Comparison of ENCODE assay signal across 2 cellular contexts in the genomic region with DNA sequence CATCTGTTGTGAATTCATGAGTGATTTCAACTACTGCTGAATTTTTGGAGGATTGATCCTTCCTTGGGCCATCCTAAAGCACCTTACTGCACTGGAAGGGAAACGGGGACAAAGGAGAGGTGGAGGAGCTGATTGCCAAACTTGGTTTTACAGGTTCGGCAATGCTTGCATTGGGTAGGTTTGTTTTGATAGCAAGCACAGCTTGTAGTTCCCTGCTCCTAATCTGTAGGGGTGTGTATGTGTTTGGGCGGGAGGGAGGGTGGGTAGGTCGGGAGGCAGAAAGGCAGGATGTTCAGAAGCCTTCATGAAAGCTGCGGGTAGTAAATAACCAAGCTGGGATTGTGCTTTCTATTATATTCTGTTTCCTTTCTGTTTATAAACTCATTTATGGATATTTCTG.
TF ChIP-seq lines count a peak whose summit lies in the region.

No MANE protein-coding gene starts in this region.

TF ChIP-seq in WTC11, 78 proteins besides CTCF, POLR2A, EP300 and RAD21 (continued from another document):
- TF ChIP-seq, protein P1, sequence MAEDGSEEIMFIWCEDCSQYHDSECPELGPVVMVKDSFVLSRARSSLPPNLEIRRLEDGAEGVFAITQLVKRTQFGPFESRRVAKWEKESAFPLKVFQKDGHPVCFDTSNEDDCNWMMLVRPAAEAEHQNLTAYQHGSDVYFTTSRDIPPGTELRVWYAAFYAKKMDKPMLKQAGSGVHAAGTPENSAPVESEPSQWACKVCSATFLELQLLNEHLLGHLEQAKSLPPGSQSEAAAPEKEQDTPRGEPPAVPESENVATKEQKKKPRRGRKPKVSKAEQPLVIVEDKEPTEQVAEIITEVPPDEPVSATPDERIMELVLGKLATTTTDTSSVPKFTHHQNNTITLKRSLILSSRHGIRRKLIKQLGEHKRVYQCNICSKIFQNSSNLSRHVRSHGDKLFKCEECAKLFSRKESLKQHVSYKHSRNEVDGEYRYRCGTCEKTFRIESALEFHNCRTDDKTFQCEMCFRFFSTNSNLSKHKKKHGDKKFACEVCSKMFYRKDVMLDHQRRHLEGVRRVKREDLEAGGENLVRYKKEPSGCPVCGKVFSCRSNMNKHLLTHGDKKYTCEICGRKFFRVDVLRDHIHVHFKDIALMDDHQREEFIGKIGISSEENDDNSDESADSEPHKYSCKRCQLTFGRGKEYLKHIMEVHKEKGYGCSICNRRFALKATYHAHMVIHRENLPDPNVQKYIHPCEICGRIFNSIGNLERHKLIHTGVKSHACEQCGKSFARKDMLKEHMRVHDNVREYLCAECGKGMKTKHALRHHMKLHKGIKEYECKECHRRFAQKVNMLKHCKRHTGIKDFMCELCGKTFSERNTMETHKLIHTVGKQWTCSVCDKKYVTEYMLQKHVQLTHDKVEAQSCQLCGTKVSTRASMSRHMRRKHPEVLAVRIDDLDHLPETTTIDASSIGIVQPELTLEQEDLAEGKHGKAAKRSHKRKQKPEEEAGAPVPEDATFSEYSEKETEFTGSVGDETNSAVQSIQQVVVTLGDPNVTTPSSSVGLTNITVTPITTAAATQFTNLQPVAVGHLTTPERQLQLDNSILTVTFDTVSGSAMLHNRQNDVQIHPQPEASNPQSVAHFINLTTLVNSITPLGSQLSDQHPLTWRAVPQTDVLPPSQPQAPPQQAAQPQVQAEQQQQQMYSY (CRISPR knock-in tag; IDR thresholded peaks at IDR 0.05): no peak

TF ChIP-seq in SK-N-SH treated with all-trans-retinoic acid at 6 μM for 48 hours, 23 proteins besides CTCF, POLR2A, EP300 and RAD21 (continued from another document):
- TF ChIP-seq, protein P2, sequence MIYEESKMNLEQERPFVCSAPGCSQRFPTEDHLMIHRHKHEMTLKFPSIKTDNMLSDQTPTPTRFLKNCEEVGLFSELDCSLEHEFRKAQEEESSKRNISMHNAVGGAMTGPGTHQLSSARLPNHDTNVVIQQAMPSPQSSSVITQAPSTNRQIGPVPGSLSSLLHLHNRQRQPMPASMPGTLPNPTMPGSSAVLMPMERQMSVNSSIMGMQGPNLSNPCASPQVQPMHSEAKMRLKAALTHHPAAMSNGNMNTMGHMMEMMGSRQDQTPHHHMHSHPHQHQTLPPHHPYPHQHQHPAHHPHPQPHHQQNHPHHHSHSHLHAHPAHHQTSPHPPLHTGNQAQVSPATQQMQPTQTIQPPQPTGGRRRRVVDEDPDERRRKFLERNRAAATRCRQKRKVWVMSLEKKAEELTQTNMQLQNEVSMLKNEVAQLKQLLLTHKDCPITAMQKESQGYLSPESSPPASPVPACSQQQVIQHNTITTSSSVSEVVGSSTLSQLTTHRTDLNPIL (CRISPR knock-in tag; IDR thresholded peaks at IDR 0.05; ENCODE audit: low read depth): no peak
- TF ChIP-seq, protein P3, sequence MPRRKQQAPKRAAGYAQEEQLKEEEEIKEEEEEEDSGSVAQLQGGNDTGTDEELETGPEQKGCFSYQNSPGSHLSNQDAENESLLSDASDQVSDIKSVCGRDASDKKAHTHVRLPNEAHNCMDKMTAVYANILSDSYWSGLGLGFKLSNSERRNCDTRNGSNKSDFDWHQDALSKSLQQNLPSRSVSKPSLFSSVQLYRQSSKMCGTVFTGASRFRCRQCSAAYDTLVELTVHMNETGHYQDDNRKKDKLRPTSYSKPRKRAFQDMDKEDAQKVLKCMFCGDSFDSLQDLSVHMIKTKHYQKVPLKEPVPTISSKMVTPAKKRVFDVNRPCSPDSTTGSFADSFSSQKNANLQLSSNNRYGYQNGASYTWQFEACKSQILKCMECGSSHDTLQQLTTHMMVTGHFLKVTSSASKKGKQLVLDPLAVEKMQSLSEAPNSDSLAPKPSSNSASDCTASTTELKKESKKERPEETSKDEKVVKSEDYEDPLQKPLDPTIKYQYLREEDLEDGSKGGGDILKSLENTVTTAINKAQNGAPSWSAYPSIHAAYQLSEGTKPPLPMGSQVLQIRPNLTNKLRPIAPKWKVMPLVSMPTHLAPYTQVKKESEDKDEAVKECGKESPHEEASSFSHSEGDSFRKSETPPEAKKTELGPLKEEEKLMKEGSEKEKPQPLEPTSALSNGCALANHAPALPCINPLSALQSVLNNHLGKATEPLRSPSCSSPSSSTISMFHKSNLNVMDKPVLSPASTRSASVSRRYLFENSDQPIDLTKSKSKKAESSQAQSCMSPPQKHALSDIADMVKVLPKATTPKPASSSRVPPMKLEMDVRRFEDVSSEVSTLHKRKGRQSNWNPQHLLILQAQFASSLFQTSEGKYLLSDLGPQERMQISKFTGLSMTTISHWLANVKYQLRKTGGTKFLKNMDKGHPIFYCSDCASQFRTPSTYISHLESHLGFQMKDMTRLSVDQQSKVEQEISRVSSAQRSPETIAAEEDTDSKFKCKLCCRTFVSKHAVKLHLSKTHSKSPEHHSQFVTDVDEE (CRISPR knock-in tag; IDR thresholded peaks at IDR 0.05): no peak
- TF ChIP-seq CSDC2 (CRISPR knock-in tag; IDR thresholded peaks at IDR 0.05) (no peak), TOX (CRISPR knock-in tag; IDR thresholded peaks at IDR 0.05; ENCODE audit: borderline replicate concordance) (no peak), PPARA (CRISPR knock-in tag; IDR thresholded peaks at IDR 0.05; ENCODE audit: borderline replicate concordance) (no peak), ZFP3 (CRISPR knock-in tag; IDR thresholded peaks at IDR 0.05) (no peak), GLIS3 (CRISPR knock-in tag; IDR thresholded peaks at IDR 0.05) (no peak), ZNF70 (CRISPR knock-in tag; IDR thresholded peaks at IDR 0.05) (no peak)
- TF ChIP-seq, protein P4, sequence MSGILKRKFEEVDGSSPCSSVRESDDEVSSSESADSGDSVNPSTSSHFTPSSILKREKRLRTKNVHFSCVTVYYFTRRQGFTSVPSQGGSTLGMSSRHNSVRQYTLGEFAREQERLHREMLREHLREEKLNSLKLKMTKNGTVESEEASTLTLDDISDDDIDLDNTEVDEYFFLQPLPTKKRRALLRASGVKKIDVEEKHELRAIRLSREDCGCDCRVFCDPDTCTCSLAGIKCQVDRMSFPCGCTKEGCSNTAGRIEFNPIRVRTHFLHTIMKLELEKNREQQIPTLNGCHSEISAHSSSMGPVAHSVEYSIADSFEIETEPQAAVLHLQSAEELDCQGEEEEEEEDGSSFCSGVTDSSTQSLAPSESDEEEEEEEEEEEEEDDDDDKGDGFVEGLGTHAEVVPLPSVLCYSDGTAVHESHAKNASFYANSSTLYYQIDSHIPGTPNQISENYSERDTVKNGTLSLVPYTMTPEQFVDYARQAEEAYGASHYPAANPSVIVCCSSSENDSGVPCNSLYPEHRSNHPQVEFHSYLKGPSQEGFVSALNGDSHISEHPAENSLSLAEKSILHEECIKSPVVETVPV (CRISPR knock-in tag; IDR thresholded peaks at IDR 0.05): no peak
